Comparison of ENCODE assay signal across 11 cellular contexts in the genomic region with DNA sequence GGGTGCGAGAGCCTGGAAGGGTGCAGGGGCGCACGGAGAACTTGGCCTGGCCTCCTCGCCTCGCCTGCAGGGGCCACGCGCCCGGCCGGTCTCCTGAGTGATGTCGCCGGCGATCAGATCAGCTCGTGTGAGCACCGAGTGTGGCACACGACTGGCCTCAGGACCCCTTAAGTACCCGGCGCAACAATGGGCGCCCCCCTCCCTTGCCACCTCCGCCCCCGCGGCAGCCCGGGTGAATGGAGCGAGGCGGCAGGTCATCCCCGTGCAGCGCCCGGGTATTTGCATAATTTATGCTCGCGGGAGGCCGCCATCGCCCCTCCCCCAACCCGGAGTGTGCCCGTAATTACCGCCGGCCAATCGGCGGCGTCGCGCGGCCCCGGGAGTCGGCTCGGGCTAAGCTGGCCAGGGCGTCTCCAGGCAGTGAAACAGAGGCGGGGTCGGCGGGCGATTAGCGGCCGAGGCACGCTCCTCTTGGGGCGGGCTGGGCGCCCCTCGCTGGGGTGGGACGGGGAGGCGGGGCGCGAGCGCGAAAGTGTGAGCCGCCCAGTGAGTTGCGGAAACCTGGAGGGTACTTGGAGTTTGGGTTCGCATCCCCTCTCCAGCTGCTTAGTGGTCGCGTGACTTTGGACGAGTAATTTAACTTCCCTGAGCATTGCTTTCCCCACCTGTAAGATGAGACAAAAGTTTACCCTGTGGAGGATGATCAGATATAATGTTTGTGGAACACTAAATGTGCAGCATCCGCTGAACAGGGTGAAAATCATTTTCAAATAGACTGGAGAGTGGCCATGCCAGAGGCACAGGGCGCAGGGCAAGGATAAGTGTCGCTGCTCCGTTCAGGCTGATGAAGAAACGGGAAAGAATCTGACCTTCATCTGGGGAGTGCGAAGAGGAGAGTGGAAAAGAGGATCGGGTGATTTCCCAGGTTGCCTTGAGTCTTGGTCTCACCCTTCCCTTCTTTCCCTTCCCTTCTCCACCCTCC. TPM values are rescaled to one million over a fixed set of nuclear protein-coding genes. Genes with fewer than 3 reads are reported as not detected.
A peak's percentile ranks its signal among the peaks of the same experiment; 100 is the strongest.
DNase-seq lines count a peak whose midpoint lies in the region; ATAC-seq and TF ChIP-seq lines count a peak whose summit lies in the region.
"Had no signal": no experiment of that assay in that cellular context is flagged by ENCODE, and none has a peak within 500 bp of the region (broad histone marks: within the 10 kb centered on the region; RNA-seq: fewer than 3 reads in every experiment).

Gene NEUROG1, minus strand, starts transcription at position 145 of the 982 bp plus-strand sequence. CDS start 274 bp downstream, outside the sequence.

- H3K9me3 ChIP-seq in left ventricle myocardium inferior (replicated peaks), result peaks cover 7% of the 10 kb centered on the region
- no peaks in the 10 kb centered on the region for H3K9me3 ChIP-seq in upper lobe of right lung
- H3K9me3 ChIP-seq in aorta (ENCODE audit: control insufficient read depth, low read length), result no peaks in the 10 kb centered on the region

- POLR2A ChIA-PET in RWPE1 (lab: Yijun Ruan, JAX; ENCODE audit: low non-redundant PET), result no interaction called here

- H3K27ac ChIP-seq in left ventricle myocardium inferior (replicated peaks) (no peak within 1 kb of the TSS), RWPE1 (no peak within 1 kb of the TSS), upper lobe of right lung (no peak within 1 kb of the TSS), aorta (ENCODE audit: low read depth in 1 of 2, low read length in 2 of 2) (no peak within 1 kb of the TSS)

- peaks cover 1 to 7% of the 10 kb centered on the region in 2 donors for H3K4me1 Mint-ChIP-seq in immature natural killer cell

- H3K9me3 Mint-ChIP-seq in immature natural killer cell, result peaks cover 0 to 8% (median 0%) of the 10 kb centered on the region in 6 donors
- H3K9me3 Mint-ChIP-seq: activated naive CD4-positive, alpha-beta T cell treated with anti-CD3 and anti-CD28 coated beads, Interleukin-2, amount 50 U/mL, for 24 hours had no signal

- peaks cover 15% of the 10 kb centered on the region for H3K4me1 ChIP-seq in left ventricle myocardium inferior
- H3K4me1 ChIP-seq in upper lobe of right lung, result peaks cover 10% of the 10 kb centered on the region
- H3K4me1 ChIP-seq in aorta (ENCODE audit: control insufficient read depth in 1 of 2, insufficient read depth in 2 of 2, low read length in 2 of 2), result no peaks in the 10 kb centered on the region

- H3K36me3 Mint-ChIP-seq in immature natural killer cell, result peaks cover 0 to 5% (median 0%) of the 10 kb centered on the region in 3 donors
- H3K36me3 Mint-ChIP-seq: activated naive CD4-positive, alpha-beta T cell treated with anti-CD3 and anti-CD28 coated beads, Interleukin-2, amount 50 U/mL, for 24 hours had no signal

- CTCF ChIA-PET in RWPE1 (lab: Yijun Ruan, JAX), result interaction anchor here (0.6 to 1.3 kb wide), 3 partner anchors 19 to 294 kb away, joined by 3 to 5 read pairs (median 4); no protein-coding TSS in a partner anchor

- peaks cover 15 to 35% (median 28%) of the 10 kb centered on the region in 3 donors for H3K27me3 Mint-ChIP-seq in immature natural killer cell (ENCODE audit: low read depth in 3 of 3)

- peak within 1 kb of the TSS in 2 of 5 donors; percentile 30 for H3K4me3 Mint-ChIP-seq in immature natural killer cell
- H3K4me3 Mint-ChIP-seq: activated naive CD4-positive, alpha-beta T cell treated with anti-CD3 and anti-CD28 coated beads, Interleukin-2, amount 50 U/mL, for 24 hours had no signal

- TF ChIP-seq CTCF in left ventricle myocardium inferior (IDR thresholded peaks at IDR 0.05; ENCODE audit: borderline replicate concordance) (no peak), RWPE1 (conservative IDR thresholded peaks at IDR 0.05; ENCODE audit: low read depth) (no peak), upper lobe of right lung (IDR thresholded peaks at IDR 0.05) (no peak)

- peaks cover 100% of the 10 kb centered on the region for H3K27me3 ChIP-seq in left ventricle myocardium inferior (ENCODE audit: low read depth)
- H3K27me3 ChIP-seq in upper lobe of right lung, result peaks cover 96% of the 10 kb centered on the region
- no peaks in the 10 kb centered on the region for H3K27me3 ChIP-seq in aorta (ENCODE audit: control insufficient read depth in 1 of 2, insufficient read depth in 2 of 2, low read length in 1 of 2)

- H3K4me3 ChIP-seq in left ventricle myocardium inferior, result peak within 1 kb of the TSS; percentile 32
- H3K4me3 ChIP-seq in upper lobe of right lung, result no peak within 1 kb of the TSS
- no peak within 1 kb of the TSS for H3K4me3 ChIP-seq in aorta (ENCODE audit: low read length in 2 of 2)

- H3K36me3 ChIP-seq in left ventricle myocardium inferior (no peaks in the 10 kb centered on the region), upper lobe of right lung (no peaks in the 10 kb centered on the region), aorta (ENCODE audit: control insufficient read depth in 1 of 2, insufficient read depth in 2 of 2, low read length in 1 of 2) (no peaks in the 10 kb centered on the region)

- no peak for DNase-seq in left ventricle myocardium inferior
- no peak for DNase-seq in left cardiac atrium
- peak; percentile 43 for DNase-seq in RWPE1 (ENCODE audit: low spot score)
- DNase-seq in iPS-NIHi7 (ENCODE audit: extremely low spot score), result peak; percentile 90
- no peak for DNase-seq in upper lobe of right lung
- DNase-seq in aorta, result no peak
- DNase-seq in SHP77 (lab: John Stamatoyannopoulos, UW), result no peak
- no peak for DNase-seq in immature natural killer cell
- DNase-seq: Calu3 had no signal

- intact Hi-C loops in left ventricle myocardium inferior (cut with micrococcal nuclease), result no loop called here
- intact Hi-C loops in left cardiac atrium (cut with DNase I), result no loop called here
- intact Hi-C loops in upper lobe of right lung (cut with DNase I), result no loop called here
- intact Hi-C loops in aorta (cut with DNase I), result no loop called here

- H3K27ac Mint-ChIP-seq in immature natural killer cell, result no peak within 1 kb of the TSS
- H3K27ac Mint-ChIP-seq: activated naive CD4-positive, alpha-beta T cell treated with anti-CD3 and anti-CD28 coated beads, Interleukin-2, amount 50 U/mL, for 24 hours had no signal

- WGBS in aorta, 2 donors, result 2 to 3% methylated on average over 74 of the region's 74 CpGs

- ATAC-seq in left cardiac atrium, result no peak
- ATAC-seq in upper lobe of right lung, result peak; percentile 13
- no peak for ATAC-seq in aorta (ENCODE audit: low FRiP score)

RNA-seq across cellular contexts. Expression of gene NEUROG1, which starts in this region (rescaled TPM):
- total RNA-seq in left ventricle myocardium inferior, result not detected
- total RNA-seq in left cardiac atrium, result not detected
- total RNA-seq in upper lobe of right lung, result not detected
- total RNA-seq in aorta, result not detected
- not detected for polyA plus RNA-seq in aorta
- not detected for polyA plus RNA-seq in immature natural killer cell
- total RNA-seq: Calu3; T-helper 2 cell treated with Interferon-gamma antibody and Interleukin-4, amounts not matched to agents 100 ng/mL and 5 ng/mL, for 36 hours had no signal

Comparison
In these comparisons a context has a peak if more than half of its experiments do, and no peak if none do; other contexts are left out.
1. Peak in ATAC-seq in upper lobe of right lung; RNA of the gene not detected or under 1 TPM.
2. DNase-seq: peak in RWPE1 (single experiment) and iPS-NIHi7 (single experiment); none in left ventricle myocardium inferior (single experiment), left cardiac atrium (single experiment), upper lobe of right lung (single experiment), aorta (0 of 2), SHP77 (0 of 2) and immature natural killer cell (0 of 3).